ENCODE assay signal across 2 cellular contexts in the genomic region with DNA sequence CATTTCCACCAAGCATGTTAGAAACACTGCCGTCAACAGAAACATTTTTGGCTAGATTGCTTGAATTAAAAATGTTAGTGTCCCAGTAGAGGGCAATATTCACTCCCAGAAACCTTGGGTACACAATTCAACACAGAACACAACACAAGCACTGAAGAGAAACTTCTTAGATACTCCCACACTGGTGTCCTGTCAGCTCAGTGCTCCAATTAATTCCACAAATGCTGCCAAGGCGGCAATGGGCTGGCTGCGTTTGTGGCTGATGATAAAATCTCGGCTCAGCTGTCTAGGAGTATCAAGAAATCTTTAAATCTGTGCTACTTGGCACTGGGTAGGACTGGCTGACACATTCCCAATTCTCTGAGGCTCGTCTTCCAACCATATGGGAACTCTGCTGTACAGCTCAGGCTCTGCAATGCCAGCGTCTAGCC.
TF ChIP-seq lines count a peak whose summit lies in the region.

No MANE protein-coding gene starts in this region.

TF ChIP-seq in GM23338, 12 proteins besides CTCF, POLR2A, EP300 and RAD21 (continued from another document):
- no peak for TF ChIP-seq ETS1 (IDR thresholded peaks at IDR 0.05)
- no peak for TF ChIP-seq JUNB (IDR thresholded peaks at IDR 0.05; ENCODE audit: unreplicated experiment)
- TF ChIP-seq ZNF331 (CRISPR knock-in tag; IDR thresholded peaks at IDR 0.05; ENCODE audit: low read depth), result no peak
- TF ChIP-seq POLR2AphosphoS5 (IDR thresholded peaks at IDR 0.05; ENCODE audit: low read depth), result no peak
- no peak for TF ChIP-seq EZH2phosphoT487 (IDR thresholded peaks at IDR 0.05; ENCODE audit: unreplicated experiment)
- TF ChIP-seq NANOG (IDR thresholded peaks at IDR 0.05; ENCODE audit: borderline replicate concordance), result no peak
- TF ChIP-seq ZNF114 (CRISPR knock-in tag; IDR thresholded peaks at IDR 0.05), result no peak
- TF ChIP-seq CREB1 (CRISPR knock-in tag; IDR thresholded peaks at IDR 0.05; ENCODE audit: low read depth), result no peak
- no peak for TF ChIP-seq ZNF462 (CRISPR knock-in tag; IDR thresholded peaks at IDR 0.05)
- TF ChIP-seq EZH2 (IDR thresholded peaks at IDR 0.05; ENCODE audit: low read depth, unreplicated experiment), result no peak
- TF ChIP-seq STAT1 (IDR thresholded peaks at IDR 0.05; ENCODE audit: unreplicated experiment), result no peak

TF ChIP-seq in WTC11, 78 proteins besides CTCF, POLR2A, EP300 and RAD21 (continued from another document):
- TF ChIP-seq AR (CRISPR knock-in tag; IDR thresholded peaks at IDR 0.05), result no peak
- TF ChIP-seq NR1H2 (CRISPR knock-in tag; IDR thresholded peaks at IDR 0.05), result no peak
- no peak for TF ChIP-seq CREB1 (CRISPR knock-in tag; IDR thresholded peaks at IDR 0.05)
- no peak for TF ChIP-seq ZNF232 (CRISPR knock-in tag; IDR thresholded peaks at IDR 0.05)
- no peak for TF ChIP-seq MXD4 (CRISPR knock-in tag; IDR thresholded peaks at IDR 0.05; ENCODE audit: borderline replicate concordance)
- no peak for TF ChIP-seq NFE2L1 (CRISPR knock-in tag; IDR thresholded peaks at IDR 0.05)
- TF ChIP-seq ZNF138 (CRISPR knock-in tag; conservative IDR thresholded peaks at IDR 0.05), result no peak
- TF ChIP-seq SP1 (CRISPR knock-in tag; conservative IDR thresholded peaks at IDR 0.05), result no peak
- TF ChIP-seq, protein P1, sequence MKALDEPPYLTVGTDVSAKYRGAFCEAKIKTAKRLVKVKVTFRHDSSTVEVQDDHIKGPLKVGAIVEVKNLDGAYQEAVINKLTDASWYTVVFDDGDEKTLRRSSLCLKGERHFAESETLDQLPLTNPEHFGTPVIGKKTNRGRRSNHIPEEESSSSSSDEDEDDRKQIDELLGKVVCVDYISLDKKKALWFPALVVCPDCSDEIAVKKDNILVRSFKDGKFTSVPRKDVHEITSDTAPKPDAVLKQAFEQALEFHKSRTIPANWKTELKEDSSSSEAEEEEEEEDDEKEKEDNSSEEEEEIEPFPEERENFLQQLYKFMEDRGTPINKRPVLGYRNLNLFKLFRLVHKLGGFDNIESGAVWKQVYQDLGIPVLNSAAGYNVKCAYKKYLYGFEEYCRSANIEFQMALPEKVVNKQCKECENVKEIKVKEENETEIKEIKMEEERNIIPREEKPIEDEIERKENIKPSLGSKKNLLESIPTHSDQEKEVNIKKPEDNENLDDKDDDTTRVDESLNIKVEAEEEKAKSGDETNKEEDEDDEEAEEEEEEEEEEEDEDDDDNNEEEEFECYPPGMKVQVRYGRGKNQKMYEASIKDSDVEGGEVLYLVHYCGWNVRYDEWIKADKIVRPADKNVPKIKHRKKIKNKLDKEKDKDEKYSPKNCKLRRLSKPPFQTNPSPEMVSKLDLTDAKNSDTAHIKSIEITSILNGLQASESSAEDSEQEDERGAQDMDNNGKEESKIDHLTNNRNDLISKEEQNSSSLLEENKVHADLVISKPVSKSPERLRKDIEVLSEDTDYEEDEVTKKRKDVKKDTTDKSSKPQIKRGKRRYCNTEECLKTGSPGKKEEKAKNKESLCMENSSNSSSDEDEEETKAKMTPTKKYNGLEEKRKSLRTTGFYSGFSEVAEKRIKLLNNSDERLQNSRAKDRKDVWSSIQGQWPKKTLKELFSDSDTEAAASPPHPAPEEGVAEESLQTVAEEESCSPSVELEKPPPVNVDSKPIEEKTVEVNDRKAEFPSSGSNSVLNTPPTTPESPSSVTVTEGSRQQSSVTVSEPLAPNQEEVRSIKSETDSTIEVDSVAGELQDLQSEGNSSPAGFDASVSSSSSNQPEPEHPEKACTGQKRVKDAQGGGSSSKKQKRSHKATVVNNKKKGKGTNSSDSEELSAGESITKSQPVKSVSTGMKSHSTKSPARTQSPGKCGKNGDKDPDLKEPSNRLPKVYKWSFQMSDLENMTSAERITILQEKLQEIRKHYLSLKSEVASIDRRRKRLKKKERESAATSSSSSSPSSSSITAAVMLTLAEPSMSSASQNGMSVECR (CRISPR knock-in tag; IDR thresholded peaks at IDR 0.05; ENCODE audit: borderline replicate concordance), result no peak
- no peak for TF ChIP-seq ATF6 (CRISPR knock-in tag; IDR thresholded peaks at IDR 0.05)
- no peak for TF ChIP-seq SOX15 (CRISPR knock-in tag; IDR thresholded peaks at IDR 0.05)
- TF ChIP-seq EMX1 (CRISPR knock-in tag; IDR thresholded peaks at IDR 0.05), result no peak
- no peak for TF ChIP-seq PRRX2 (CRISPR knock-in tag; IDR thresholded peaks at IDR 0.05)
- no peak for TF ChIP-seq FOXJ3 (CRISPR knock-in tag; IDR thresholded peaks at IDR 0.05; ENCODE audit: borderline replicate concordance)
- TF ChIP-seq ZNF317 (CRISPR knock-in tag; IDR thresholded peaks at IDR 0.05; ENCODE audit: borderline replicate concordance, low read depth), result no peak
- no peak for TF ChIP-seq CBFB (CRISPR knock-in tag; IDR thresholded peaks at IDR 0.05; ENCODE audit: low read depth)
